Comparison of ENCODE assay signal across 1 cellular context in the genomic region with DNA sequence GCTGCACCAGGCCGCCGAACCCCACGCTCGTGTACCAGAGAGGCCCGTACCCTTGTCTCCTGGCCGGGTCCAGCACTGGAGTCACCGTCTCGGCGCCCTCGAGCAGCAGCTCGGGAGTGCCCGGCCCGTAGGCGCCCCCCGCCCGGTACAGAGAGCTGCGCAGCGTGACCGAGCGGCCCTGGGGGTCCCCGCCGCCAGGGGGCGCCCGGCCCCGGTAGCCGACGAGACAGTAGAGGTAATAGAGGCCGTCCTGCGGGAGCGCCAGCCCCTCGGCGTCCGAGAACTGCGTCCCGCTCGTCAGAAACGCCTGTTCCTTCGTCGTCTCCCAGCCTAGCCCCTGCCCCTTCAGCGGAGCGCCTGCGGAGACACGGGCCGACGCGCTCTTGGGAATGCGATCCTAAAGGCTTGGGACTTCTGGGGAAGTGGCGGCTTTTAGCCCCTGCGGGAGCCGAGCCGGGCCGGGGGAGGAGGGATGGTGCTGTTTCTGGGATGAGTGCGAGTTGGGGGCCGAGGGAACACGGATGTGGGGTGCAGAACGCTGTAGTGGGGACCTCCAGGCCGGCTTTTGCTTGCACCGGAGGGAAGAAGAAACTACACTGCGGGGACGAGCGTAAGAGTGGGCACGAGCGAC.
TF ChIP-seq lines count a peak whose summit lies in the region.

No MANE protein-coding gene starts in this region.

TF ChIP-seq in A549, 52 proteins besides CTCF, POLR2A, EP300 and RAD21 (continued from another document):
- TF ChIP-seq, protein P1, sequence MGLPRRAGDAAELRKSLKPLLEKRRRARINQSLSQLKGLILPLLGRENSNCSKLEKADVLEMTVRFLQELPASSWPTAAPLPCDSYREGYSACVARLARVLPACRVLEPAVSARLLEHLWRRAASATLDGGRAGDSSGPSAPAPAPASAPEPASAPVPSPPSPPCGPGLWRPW (IDR thresholded peaks at IDR 0.05), result no peak
- TF ChIP-seq JUN (IDR thresholded peaks at IDR 0.05) (peak in 1 of 2 experiments; percentile 27; a peak in 1 of 5 replicates), ZFP36 (IDR thresholded peaks at IDR 0.05; ENCODE audit: borderline replicate concordance, partially characterized antibody) (no peak), SMC3 (IDR thresholded peaks at IDR 0.05) (peak; percentile 76), HOXB13 (CRISPR knock-in tag; IDR thresholded peaks at IDR 0.05; ENCODE audit: low read depth) (no peak), CBX8 (IDR thresholded peaks at IDR 0.05) (no peak)
- TF ChIP-seq, protein P2, sequence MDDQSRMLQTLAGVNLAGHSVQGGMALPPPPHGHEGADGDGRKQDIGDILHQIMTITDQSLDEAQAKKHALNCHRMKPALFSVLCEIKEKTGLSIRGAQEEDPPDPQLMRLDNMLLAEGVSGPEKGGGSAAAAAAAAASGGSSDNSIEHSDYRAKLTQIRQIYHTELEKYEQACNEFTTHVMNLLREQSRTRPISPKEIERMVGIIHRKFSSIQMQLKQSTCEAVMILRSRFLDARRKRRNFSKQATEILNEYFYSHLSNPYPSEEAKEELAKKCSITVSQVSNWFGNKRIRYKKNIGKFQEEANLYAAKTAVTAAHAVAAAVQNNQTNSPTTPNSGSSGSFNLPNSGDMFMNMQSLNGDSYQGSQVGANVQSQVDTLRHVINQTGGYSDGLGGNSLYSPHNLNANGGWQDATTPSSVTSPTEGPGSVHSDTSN (IDR thresholded peaks at IDR 0.05), result no peak
